12 cellular contexts compared by ENCODE assay signal in the genomic region with DNA sequence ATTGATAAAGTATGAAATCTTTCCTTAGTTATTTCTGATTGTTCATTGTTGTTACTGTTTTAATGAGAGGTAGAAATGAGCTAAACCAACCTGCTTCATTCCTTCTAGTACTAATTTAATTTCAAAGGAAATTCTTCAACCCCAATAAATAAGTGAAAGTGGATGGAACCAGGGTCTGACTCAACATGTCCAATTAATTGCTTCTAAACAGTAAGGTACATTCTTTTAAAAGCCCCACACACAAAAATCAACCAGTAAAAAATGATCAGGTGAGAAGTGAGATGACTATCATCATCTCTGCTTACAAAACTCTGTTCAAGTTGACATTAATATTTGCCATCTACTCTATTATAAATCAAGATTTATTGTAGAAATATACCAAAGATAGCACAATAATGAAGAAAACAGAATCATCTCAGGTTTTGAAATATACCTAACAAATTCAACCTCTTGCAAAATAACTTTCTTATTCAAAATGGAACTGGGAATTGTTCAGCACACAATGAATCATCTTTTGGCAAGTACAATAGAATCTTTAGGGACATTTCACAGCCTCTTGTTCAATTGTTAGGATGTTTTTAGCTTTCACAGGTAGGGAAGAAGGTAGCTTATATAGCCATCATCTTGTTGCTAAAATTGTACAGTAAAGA.
DNase-seq lines count a peak whose midpoint lies in the region; ATAC-seq and TF ChIP-seq lines count a peak whose summit lies in the region.
"Had no signal": no experiment of that assay in that cellular context is flagged by ENCODE, and none has a peak within 500 bp of the region (broad histone marks: within the 10 kb centered on the region; RNA-seq: fewer than 3 reads in every experiment).

No MANE protein-coding gene starts in this region.

- ATAC-seq in GM23338 (no peak), GM18867 (IDR thresholded peaks at IDR 0.05; ENCODE audit: unreplicated experiment) (no peak), HG02938 (IDR thresholded peaks at IDR 0.05; ENCODE audit: unreplicated experiment) (no peak)

- no peaks in the 10 kb centered on the region for H3K9me3 ChIP-seq in skeletal muscle satellite cell (replicated peaks; ENCODE audit: low read length)

- peaks cover 47% of the 10 kb centered on the region for H3K4me1 ChIP-seq in GM23338 (ENCODE audit: insufficient read depth)
- H3K4me1 ChIP-seq in skeletal muscle satellite cell (ENCODE audit: control insufficient read depth, insufficient read depth, low read length): peaks cover 39% of the 10 kb centered on the region

- H3K27ac ChIP-seq in GM23338 (ENCODE audit: low read depth): no peak overlapping the region

- H3K79me2 ChIP-seq in GM23338 (replicated peaks; ENCODE audit: insufficient read depth): no peaks in the 10 kb centered on the region

- H3K4me1 Mint-ChIP-seq in GM23338: peaks cover 33% of the 10 kb centered on the region
- H3K4me1 Mint-ChIP-seq: CD8-positive, alpha-beta memory T cell had no signal

- H3K27me3 Mint-ChIP-seq in GM23338 (ENCODE audit: insufficient read depth, low read depth, poor library complexity): no peaks in the 10 kb centered on the region
- H3K27me3 Mint-ChIP-seq: activated naive CD8-positive, alpha-beta T cell treated with anti-CD3 and anti-CD28 coated beads for 36 hours; CD8-positive, alpha-beta memory T cell; stimulated activated naive CD8-positive, alpha-beta T cell treated with anti-CD3 and anti-CD28 coated beads, Interleukin-15, Interleukin-2, amounts not matched to agents 100 ng/mL and 50 ng/mL, for 24 hours had no signal

- H4K20me1 ChIP-seq in GM23338 (replicated peaks; ENCODE audit: insufficient read depth): no peaks in the 10 kb centered on the region

- no peak overlapping the region for H3K9ac ChIP-seq in skeletal muscle satellite cell (ENCODE audit: low read depth, low read length)

- H3K4me3 ChIP-seq in GM23338 (no peak overlapping the region), fibroblast of the aortic adventitia (ENCODE audit: low read depth, low read length) (no peak overlapping the region), skeletal muscle satellite cell (ENCODE audit: low read length) (no peak overlapping the region)

- TF ChIP-seq CTCF in GM23338 (conservative IDR thresholded peaks at IDR 0.05; ENCODE audit: low read depth in 2 of 2) (no peak), fibroblast of the aortic adventitia (IDR thresholded peaks at IDR 0.05; ENCODE audit: insufficient read depth, low read length) (no peak)

- no peaks in the 10 kb centered on the region for H3K9me3 Mint-ChIP-seq in GM23338
- H3K9me3 Mint-ChIP-seq: activated naive CD8-positive, alpha-beta T cell treated with anti-CD3 and anti-CD28 coated beads for 36 hours; CD8-positive, alpha-beta memory T cell; stimulated activated naive CD8-positive, alpha-beta T cell treated with anti-CD3 and anti-CD28 coated beads, Interleukin-15, Interleukin-2, amounts not matched to agents 100 ng/mL and 50 ng/mL, for 24 hours had no signal

- intact Hi-C loops in posterior cingulate gyrus (cut with DNase I): loop anchor here (5.0 kb wide), 1 partner anchor 56 kb away; no protein-coding TSS in a partner anchor

- no peaks in the 10 kb centered on the region for H3K36me3 ChIP-seq in GM23338 (ENCODE audit: insufficient read depth)
- H3K36me3 ChIP-seq in skeletal muscle satellite cell (ENCODE audit: insufficient read depth, low read length): no peaks in the 10 kb centered on the region

- no peaks in the 10 kb centered on the region for H3K36me3 Mint-ChIP-seq in GM23338 (ENCODE audit: low read depth)
- H3K36me3 Mint-ChIP-seq: activated naive CD8-positive, alpha-beta T cell treated with anti-CD3 and anti-CD28 coated beads for 36 hours; CD8-positive, alpha-beta memory T cell had no signal

- H3K27me3 ChIP-seq in GM23338 (ENCODE audit: insufficient read depth) (no peaks in the 10 kb centered on the region), skeletal muscle satellite cell (ENCODE audit: control insufficient read depth, insufficient read depth, low read length) (no peaks in the 10 kb centered on the region)

- no peak overlapping the region for H3K4me3 Mint-ChIP-seq in GM23338
- H3K4me3 Mint-ChIP-seq: activated naive CD8-positive, alpha-beta T cell treated with anti-CD3 and anti-CD28 coated beads for 36 hours; CD8-positive, alpha-beta memory T cell; stimulated activated naive CD8-positive, alpha-beta T cell treated with anti-CD3 and anti-CD28 coated beads, Interleukin-15, Interleukin-2, amounts not matched to agents 100 ng/mL and 50 ng/mL, for 24 hours had no signal

- peak overlapping the region; percentile 19; the same call in 1 of the 2 replicates for H3K27ac Mint-ChIP-seq in GM23338
- H3K27ac Mint-ChIP-seq: activated naive CD8-positive, alpha-beta T cell treated with anti-CD3 and anti-CD28 coated beads for 36 hours; stimulated activated naive CD8-positive, alpha-beta T cell treated with anti-CD3 and anti-CD28 coated beads, Interleukin-15, Interleukin-2, amounts not matched to agents 100 ng/mL and 50 ng/mL, for 24 hours had no signal

- H3K4me2 ChIP-seq in GM23338 (no peak overlapping the region), skeletal muscle satellite cell (ENCODE audit: low read length) (peak overlapping the region; percentile 34)

- no peak for DNase-seq in GM23338 (ENCODE audit: low spot score)
- peak; percentile 14 for DNase-seq in astrocyte of the hippocampus (ENCODE audit: low read depth, low spot score)
- peak; percentile 68 for DNase-seq in fibroblast of the aortic adventitia (ENCODE audit: low read depth)
- no peak for DNase-seq in GM03348 (ENCODE audit: low spot score)
- no peak for DNase-seq in posterior cingulate gyrus
- DNase-seq: activated naive CD8-positive, alpha-beta T cell treated with anti-CD3 and anti-CD28 coated beads for 36 hours; CD8-positive, alpha-beta memory T cell; NCI-H526 had no signal

- H3F3A ChIP-seq in GM23338 (replicated peaks; ENCODE audit: low read depth): no peaks in the 10 kb centered on the region

- H2AFZ ChIP-seq in GM23338: no peak overlapping the region

- H3K9me2 ChIP-seq in GM23338 (ENCODE audit: insufficient read depth): no peaks in the 10 kb centered on the region; the same call in 1 of the 2 replicates

TF ChIP-seq in GM23338, 12 proteins besides CTCF, POLR2A, EP300 and RAD21:
- no peak for TF ChIP-seq JUNB (IDR thresholded peaks at IDR 0.05; ENCODE audit: unreplicated experiment)

Comparison
In these comparisons a context has a peak if more than half of its experiments do, and no peak if none do; other contexts are left out.
1. DNase-seq: peak in astrocyte of the hippocampus (single experiment) and fibroblast of the aortic adventitia (single experiment); none in GM23338 (single experiment), GM03348 (single experiment) and posterior cingulate gyrus (0 of 10).